In genomic region chr4:83962492-83962891, GRCh38 we compare ENCODE assay signal across 1 cellular context.
TF ChIP-seq lines count a peak whose summit lies in the region.

No MANE protein-coding gene starts in this region.

TF ChIP-seq in GM23338, 12 proteins besides CTCF, POLR2A, EP300 and RAD21 (continued from another document):
- no peak for TF ChIP-seq CREB1 (CRISPR knock-in tag; IDR thresholded peaks at IDR 0.05; ENCODE audit: low read depth)
- no peak for TF ChIP-seq ZNF114 (CRISPR knock-in tag; IDR thresholded peaks at IDR 0.05)
- TF ChIP-seq NANOG (IDR thresholded peaks at IDR 0.05; ENCODE audit: borderline replicate concordance), result no peak
- TF ChIP-seq ZNF331 (CRISPR knock-in tag; IDR thresholded peaks at IDR 0.05; ENCODE audit: low read depth), result no peak
- no peak for TF ChIP-seq REST (IDR thresholded peaks at IDR 0.05; ENCODE audit: unreplicated experiment)
